1 cellular context compared by ENCODE assay signal in the genomic region with DNA sequence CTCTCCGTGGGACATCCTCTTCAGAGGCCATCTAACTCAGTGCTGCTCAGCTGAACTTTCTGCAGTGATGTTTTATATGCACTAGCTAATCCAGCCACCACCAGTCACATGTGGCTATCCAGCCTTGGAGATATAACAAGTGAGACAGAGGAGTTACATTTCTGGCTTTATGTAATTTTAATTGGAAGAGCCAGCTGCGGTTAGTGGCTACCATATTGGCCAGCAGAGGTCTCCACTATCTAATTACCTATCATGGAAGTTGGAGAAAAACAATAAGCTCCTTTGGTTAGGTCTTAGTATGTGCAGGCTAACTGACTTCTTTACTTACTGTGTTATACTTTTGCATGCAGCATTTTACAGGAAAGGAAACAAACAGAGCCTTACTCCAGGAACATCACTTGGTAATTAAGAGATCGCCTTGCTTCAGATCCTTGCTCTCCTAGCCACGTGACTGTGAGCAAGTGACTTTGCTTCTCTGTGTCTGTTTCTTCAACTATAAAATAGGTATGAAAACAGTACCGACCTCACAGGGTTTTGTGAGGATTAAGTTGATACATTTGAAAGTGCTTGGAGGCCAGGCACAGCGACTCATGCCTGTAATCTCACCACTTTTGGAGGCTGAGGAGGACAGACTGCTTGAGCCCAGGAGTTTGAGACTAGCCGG.
A peak's percentile ranks its signal among the peaks of the same experiment; 100 is the strongest.
TF ChIP-seq lines count a peak whose summit lies in the region.

No MANE protein-coding gene starts in this region.

TF ChIP-seq in K562, 482 proteins besides CTCF, POLR2A, EP300 and RAD21 (continued from another document):
- TF ChIP-seq, protein P1, sequence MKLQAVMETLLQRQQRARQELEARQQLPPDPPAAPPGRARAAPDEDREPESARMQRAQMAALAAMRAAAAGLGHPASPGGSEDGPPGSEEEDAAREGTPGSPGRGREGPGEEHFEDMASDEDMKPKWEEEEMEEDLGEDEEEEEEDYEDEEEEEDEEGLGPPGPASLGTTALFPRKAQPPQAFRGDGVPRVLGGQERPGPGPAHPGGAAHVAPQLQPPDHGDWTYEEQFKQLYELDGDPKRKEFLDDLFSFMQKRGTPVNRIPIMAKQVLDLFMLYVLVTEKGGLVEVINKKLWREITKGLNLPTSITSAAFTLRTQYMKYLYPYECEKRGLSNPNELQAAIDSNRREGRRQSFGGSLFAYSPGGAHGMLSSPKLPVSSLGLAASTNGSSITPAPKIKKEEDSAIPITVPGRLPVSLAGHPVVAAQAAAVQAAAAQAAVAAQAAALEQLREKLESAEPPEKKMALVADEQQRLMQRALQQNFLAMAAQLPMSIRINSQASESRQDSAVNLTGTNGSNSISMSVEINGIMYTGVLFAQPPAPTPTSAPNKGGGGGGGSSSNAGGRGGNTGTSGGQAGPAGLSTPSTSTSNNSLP (IDR thresholded peaks at IDR 0.05; ENCODE audit: borderline replicate concordance, low read depth, low read length): peak; percentile 97
- no peak for TF ChIP-seq ZNF12 (CRISPR knock-in tag; IDR thresholded peaks at IDR 0.05)
- TF ChIP-seq, protein P2, sequence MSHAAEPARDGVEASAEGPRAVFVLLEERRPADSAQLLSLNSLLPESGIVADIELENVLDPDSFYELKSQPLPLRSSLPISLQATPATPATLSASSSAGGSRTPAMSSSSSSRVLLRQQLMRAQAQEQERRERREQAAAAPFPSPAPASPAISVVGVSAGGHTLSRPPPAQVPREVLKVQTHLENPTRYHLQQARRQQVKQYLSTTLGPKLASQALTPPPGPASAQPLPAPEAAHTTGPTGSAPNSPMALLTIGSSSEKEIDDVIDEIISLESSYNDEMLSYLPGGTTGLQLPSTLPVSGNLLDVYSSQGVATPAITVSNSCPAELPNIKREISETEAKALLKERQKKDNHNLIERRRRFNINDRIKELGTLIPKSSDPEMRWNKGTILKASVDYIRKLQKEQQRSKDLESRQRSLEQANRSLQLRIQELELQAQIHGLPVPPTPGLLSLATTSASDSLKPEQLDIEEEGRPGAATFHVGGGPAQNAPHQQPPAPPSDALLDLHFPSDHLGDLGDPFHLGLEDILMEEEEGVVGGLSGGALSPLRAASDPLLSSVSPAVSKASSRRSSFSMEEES (CRISPR knock-in tag; IDR thresholded peaks at IDR 0.05): peak; percentile 63
- TF ChIP-seq, protein P3, sequence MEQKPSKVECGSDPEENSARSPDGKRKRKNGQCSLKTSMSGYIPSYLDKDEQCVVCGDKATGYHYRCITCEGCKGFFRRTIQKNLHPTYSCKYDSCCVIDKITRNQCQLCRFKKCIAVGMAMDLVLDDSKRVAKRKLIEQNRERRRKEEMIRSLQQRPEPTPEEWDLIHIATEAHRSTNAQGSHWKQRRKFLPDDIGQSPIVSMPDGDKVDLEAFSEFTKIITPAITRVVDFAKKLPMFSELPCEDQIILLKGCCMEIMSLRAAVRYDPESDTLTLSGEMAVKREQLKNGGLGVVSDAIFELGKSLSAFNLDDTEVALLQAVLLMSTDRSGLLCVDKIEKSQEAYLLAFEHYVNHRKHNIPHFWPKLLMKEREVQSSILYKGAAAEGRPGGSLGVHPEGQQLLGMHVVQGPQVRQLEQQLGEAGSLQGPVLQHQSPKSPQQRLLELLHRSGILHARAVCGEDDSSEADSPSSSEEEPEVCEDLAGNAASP (IDR thresholded peaks at IDR 0.05): no peak
- no peak for TF ChIP-seq U2AF1 (optimal IDR thresholded peaks at IDR 0.05; ENCODE audit: low read depth, low read length)
- no peak for TF ChIP-seq ZFPM2 (CRISPR knock-in tag; IDR thresholded peaks at IDR 0.05)
- TF ChIP-seq, protein P4, sequence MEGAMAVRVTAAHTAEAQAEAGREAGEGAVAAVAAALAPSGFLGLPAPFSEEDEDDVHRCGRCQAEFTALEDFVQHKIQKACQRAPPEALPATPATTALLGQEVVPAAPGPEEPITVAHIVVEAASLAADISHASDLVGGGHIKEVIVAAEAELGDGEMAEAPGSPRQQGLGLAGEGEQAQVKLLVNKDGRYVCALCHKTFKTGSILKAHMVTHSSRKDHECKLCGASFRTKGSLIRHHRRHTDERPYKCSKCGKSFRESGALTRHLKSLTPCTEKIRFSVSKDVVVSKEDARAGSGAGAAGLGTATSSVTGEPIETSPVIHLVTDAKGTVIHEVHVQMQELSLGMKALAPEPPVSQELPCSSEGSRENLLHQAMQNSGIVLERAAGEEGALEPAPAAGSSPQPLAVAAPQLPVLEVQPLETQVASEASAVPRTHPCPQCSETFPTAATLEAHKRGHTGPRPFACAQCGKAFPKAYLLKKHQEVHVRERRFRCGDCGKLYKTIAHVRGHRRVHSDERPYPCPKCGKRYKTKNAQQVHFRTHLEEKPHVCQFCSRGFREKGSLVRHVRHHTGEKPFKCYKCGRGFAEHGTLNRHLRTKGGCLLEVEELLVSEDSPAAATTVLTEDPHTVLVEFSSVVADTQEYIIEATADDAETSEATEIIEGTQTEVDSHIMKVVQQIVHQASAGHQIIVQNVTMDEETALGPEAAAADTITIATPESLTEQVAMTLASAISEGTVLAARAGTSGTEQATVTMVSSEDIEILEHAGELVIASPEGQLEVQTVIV (CRISPR knock-in tag; IDR thresholded peaks at IDR 0.05; ENCODE audit: borderline replicate concordance): no peak
- peak; percentile 71; the same call in 1 of the 2 replicates for TF ChIP-seq ESRRA (IDR thresholded peaks at IDR 0.05; ENCODE audit: borderline replicate concordance, low read depth)
- no peak for TF ChIP-seq MED1 (CRISPR knock-in tag; IDR thresholded peaks at IDR 0.05; ENCODE audit: borderline replicate concordance)
- TF ChIP-seq, protein P5, sequence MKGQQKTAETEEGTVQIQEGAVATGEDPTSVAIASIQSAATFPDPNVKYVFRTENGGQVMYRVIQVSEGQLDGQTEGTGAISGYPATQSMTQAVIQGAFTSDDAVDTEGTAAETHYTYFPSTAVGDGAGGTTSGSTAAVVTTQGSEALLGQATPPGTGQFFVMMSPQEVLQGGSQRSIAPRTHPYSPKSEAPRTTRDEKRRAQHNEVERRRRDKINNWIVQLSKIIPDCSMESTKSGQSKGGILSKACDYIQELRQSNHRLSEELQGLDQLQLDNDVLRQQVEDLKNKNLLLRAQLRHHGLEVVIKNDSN (CRISPR knock-in tag; IDR thresholded peaks at IDR 0.05): peak; percentile 73
- TF ChIP-seq NCOA1 (IDR thresholded peaks at IDR 0.05; ENCODE audit: low read depth): no peak
- no peak for TF ChIP-seq CAMTA2 (CRISPR knock-in tag; conservative IDR thresholded peaks at IDR 0.05)
- TF ChIP-seq, protein P6, sequence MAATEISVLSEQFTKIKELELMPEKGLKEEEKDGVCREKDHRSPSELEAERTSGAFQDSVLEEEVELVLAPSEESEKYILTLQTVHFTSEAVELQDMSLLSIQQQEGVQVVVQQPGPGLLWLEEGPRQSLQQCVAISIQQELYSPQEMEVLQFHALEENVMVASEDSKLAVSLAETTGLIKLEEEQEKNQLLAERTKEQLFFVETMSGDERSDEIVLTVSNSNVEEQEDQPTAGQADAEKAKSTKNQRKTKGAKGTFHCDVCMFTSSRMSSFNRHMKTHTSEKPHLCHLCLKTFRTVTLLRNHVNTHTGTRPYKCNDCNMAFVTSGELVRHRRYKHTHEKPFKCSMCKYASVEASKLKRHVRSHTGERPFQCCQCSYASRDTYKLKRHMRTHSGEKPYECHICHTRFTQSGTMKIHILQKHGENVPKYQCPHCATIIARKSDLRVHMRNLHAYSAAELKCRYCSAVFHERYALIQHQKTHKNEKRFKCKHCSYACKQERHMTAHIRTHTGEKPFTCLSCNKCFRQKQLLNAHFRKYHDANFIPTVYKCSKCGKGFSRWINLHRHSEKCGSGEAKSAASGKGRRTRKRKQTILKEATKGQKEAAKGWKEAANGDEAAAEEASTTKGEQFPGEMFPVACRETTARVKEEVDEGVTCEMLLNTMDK (IDR thresholded peaks at IDR 0.05; ENCODE audit: borderline replicate concordance, insufficient read depth, low read depth, low read length, poor library complexity, severe bottlenecking): peak; percentile 35
- TF ChIP-seq TCF7 (IDR thresholded peaks at IDR 0.05; ENCODE audit: borderline replicate concordance): no peak
- TF ChIP-seq MCM2 (IDR thresholded peaks at IDR 0.05; ENCODE audit: low read depth): no peak
- TF ChIP-seq FOXK1 (CRISPR knock-in tag; IDR thresholded peaks at IDR 0.05; ENCODE audit: borderline replicate concordance): 0 out of 2 replicates have a peak, but pooled peaks have one; percentile 35
- TF ChIP-seq ZNF146 (CRISPR knock-in tag; IDR thresholded peaks at IDR 0.05; ENCODE audit: unreplicated experiment): no peak
- TF ChIP-seq DPF2 (IDR thresholded peaks at IDR 0.05): no peak
- TF ChIP-seq ZNF764 (CRISPR knock-in tag; IDR thresholded peaks at IDR 0.05; ENCODE audit: low read depth): no peak
- TF ChIP-seq, protein P7, sequence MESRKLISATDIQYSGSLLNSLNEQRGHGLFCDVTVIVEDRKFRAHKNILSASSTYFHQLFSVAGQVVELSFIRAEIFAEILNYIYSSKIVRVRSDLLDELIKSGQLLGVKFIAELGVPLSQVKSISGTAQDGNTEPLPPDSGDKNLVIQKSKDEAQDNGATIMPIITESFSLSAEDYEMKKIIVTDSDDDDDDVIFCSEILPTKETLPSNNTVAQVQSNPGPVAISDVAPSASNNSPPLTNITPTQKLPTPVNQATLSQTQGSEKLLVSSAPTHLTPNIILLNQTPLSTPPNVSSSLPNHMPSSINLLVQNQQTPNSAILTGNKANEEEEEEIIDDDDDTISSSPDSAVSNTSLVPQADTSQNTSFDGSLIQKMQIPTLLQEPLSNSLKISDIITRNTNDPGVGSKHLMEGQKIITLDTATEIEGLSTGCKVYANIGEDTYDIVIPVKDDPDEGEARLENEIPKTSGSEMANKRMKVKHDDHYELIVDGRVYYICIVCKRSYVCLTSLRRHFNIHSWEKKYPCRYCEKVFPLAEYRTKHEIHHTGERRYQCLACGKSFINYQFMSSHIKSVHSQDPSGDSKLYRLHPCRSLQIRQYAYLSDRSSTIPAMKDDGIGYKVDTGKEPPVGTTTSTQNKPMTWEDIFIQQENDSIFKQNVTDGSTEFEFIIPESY (CRISPR knock-in tag; IDR thresholded peaks at IDR 0.05): 0 out of 2 replicates have a peak, but pooled peaks have one; percentile 19
TF ChIP-seq in K562: peak in this region for 19.
